ENCODE assay signal across 1 cellular context in the genomic region with DNA sequence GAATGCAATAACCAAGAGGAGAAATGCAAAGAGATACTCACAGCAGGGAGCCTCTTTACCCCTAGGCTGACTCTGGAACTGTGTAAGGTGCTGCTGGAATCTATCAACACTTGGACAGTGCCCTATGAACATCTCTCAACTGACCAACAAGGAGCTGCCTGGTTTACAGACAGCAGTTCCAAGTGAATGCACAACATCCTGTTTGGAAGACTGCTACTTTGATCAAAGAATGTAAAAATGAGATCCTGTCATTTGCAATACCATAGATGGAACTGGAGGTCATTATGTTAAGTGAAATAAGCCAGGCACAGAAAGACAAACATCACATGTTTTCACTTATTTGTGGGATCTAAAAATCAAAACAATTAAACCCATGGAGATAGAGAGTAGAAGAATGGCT.
TF ChIP-seq lines count a peak whose summit lies in the region.

No MANE protein-coding gene starts in this region.

TF ChIP-seq in IMR-90, 13 proteins besides CTCF, POLR2A, EP300 and RAD21 (continued from another document):
- TF ChIP-seq, protein P1, sequence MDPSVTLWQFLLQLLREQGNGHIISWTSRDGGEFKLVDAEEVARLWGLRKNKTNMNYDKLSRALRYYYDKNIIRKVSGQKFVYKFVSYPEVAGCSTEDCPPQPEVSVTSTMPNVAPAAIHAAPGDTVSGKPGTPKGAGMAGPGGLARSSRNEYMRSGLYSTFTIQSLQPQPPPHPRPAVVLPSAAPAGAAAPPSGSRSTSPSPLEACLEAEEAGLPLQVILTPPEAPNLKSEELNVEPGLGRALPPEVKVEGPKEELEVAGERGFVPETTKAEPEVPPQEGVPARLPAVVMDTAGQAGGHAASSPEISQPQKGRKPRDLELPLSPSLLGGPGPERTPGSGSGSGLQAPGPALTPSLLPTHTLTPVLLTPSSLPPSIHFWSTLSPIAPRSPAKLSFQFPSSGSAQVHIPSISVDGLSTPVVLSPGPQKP (IDR thresholded peaks at IDR 0.05; ENCODE audit: borderline replicate concordance, low read depth, low read length), result no peak
- TF ChIP-seq NFE2L2 (IDR thresholded peaks at IDR 0.05; ENCODE audit: low read depth, low read length), result no peak
- TF ChIP-seq MAZ (IDR thresholded peaks at IDR 0.05; ENCODE audit: borderline replicate concordance, low read depth, low read length), result no peak
- no peak for TF ChIP-seq CHD1 (IDR thresholded peaks at IDR 0.05; ENCODE audit: low read depth, low read length)
- TF ChIP-seq CEBPB (IDR thresholded peaks at IDR 0.05; ENCODE audit: low read depth, low read length), result no peak
- TF ChIP-seq FOS (IDR thresholded peaks at IDR 0.05; ENCODE audit: low read depth, low read length), result no peak
- TF ChIP-seq, protein P2, sequence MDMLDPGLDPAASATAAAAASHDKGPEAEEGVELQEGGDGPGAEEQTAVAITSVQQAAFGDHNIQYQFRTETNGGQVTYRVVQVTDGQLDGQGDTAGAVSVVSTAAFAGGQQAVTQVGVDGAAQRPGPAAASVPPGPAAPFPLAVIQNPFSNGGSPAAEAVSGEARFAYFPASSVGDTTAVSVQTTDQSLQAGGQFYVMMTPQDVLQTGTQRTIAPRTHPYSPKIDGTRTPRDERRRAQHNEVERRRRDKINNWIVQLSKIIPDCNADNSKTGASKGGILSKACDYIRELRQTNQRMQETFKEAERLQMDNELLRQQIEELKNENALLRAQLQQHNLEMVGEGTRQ (IDR thresholded peaks at IDR 0.05; ENCODE audit: low read depth, low read length), result no peak
- TF ChIP-seq MAFK (IDR thresholded peaks at IDR 0.05; ENCODE audit: low read depth, low read length), result no peak
- no peak for TF ChIP-seq BHLHE40 (IDR thresholded peaks at IDR 0.05; ENCODE audit: low read depth, low read length)
